ENCODE assay signal across 16 cellular contexts in the genomic region with DNA sequence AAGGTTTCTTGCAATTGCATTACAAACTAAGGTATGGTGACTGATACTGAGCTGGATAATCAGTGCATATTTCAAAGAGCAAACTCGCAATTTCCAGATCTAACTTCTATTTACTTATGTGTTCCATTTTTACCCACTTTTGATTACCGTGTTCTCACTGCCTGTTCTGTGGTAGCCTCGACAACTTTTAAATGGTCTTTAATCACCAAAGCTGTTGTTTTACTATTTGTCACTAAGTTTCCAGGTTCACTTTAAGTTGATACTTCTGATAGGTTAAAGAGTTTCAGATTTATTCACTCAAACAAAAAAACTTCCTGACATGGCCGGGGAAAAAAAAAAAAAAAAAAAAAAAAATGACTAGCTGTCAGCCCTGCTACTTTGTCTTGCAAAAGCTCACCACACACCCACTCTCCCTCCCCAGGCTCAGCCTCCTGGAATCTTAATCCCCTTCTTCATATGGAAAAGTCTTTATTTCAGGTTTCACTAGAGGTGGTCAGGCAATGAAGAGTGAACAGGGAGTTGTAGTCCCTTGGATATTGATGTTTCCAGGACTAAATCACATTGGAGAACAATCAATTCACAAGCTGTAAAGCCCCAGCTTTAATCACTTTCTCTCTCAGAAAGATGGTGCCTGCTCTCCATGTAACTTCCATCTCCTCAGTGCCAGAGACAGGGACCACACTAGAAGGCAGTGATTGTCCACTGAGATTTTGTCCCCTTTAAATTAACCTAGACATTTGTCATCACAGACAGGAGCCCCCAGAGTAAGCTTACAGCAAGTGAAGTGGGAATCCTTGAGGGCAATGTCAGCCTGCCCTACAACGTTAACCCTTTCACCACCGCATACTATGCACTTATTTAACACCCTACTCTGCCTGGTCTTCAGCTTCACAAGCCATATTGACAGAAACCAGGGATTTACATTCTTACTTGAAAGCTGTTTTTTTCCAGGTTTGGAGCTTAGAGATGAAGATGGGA.
A peak's percentile ranks its signal among the peaks of the same experiment; 100 is the strongest.
DNase-seq lines count a peak whose midpoint lies in the region; ATAC-seq and TF ChIP-seq lines count a peak whose summit lies in the region.
"Had no signal": no experiment of that assay in that cellular context is flagged by ENCODE, and none has a peak within 500 bp of the region (broad histone marks: within the 10 kb centered on the region; RNA-seq: fewer than 3 reads in every experiment).

No MANE protein-coding gene starts in this region.

- TF ChIP-seq RAD21 in SK-N-SH (IDR thresholded peaks at IDR 0.05; ENCODE audit: low read length) = no peak

- DNase-seq in SK-N-SH = peak; percentile 2
- DNase-seq in hepatocyte (ENCODE audit: low spot score) = no peak
- peak; percentile 36 for DNase-seq in neuronal stem cell (ENCODE audit: low spot score)
- no peak for DNase-seq in ureter (ENCODE audit: low spot score)
- no peak for DNase-seq in CD1c-positive myeloid dendritic cell (ENCODE audit: extremely low spot score)
- DNase-seq in effector memory CD4-positive, alpha-beta T cell = no peak
- DNase-seq: GDM1, immature natural killer cell, KG1, NCI-H1092, NCI-H2171 had no signal

- H2BK120ac ChIP-seq in neuronal stem cell (ENCODE audit: low read depth, low read length) = no peak overlapping the region

- H3K23ac ChIP-seq in neuronal stem cell (ENCODE audit: low read depth, low read length, poor library complexity) = no peak overlapping the region

- no peak overlapping the region for H4K8ac ChIP-seq in neuronal stem cell (ENCODE audit: low read depth, low read length)

- no peak overlapping the region for H2BK5ac ChIP-seq in neuronal stem cell (ENCODE audit: low read length)

- H4K20me1 ChIP-seq in SK-N-SH (ENCODE audit: insufficient read depth) (no peaks in the 10 kb centered on the region), hepatocyte (ENCODE audit: insufficient read depth, poor library complexity, severe bottlenecking) (no peaks in the 10 kb centered on the region)

- no peak overlapping the region for H3K14ac ChIP-seq in neuronal stem cell (ENCODE audit: low read length)

- H4K91ac ChIP-seq in neuronal stem cell (ENCODE audit: low read depth, low read length, poor library complexity) = no peak overlapping the region

- no peaks in the 10 kb centered on the region for H3K79me1 ChIP-seq in neuronal stem cell (ENCODE audit: low read depth, low read length)

- no peak overlapping the region for H2BK12ac ChIP-seq in neuronal stem cell (ENCODE audit: low read length)

- H3K4ac ChIP-seq in neuronal stem cell (ENCODE audit: low read length) = no peak overlapping the region

- H3K9ac ChIP-seq in ES-I3 (ENCODE audit: low read depth, low read length) (peak overlapping the region; percentile 54; the same call in 1 of the 2 replicates), SK-N-SH (no peak overlapping the region), neuronal stem cell (ENCODE audit: low read depth, low read length, poor library complexity) (no peak overlapping the region)

- CTCF ChIA-PET in SK-N-SH (lab: Yijun Ruan, JAX) = interaction anchor here (1.2 to 1.4 kb wide), 3 partner anchors 8 to 1289 kb away, joined by 3 to 4 read pairs (median 3); no protein-coding TSS in a partner anchor

- 63% methylated on average over 6 of the region's 6 CpGs for WGBS in SK-N-SH (ENCODE audit: low lambda C conversion rate)
- 34% methylated on average over 6 of the region's 6 CpGs for WGBS in hepatocyte (ENCODE audit: low lambda C conversion rate, missing lambda C conversion rate)
- no CpG with 5 or more reads among the region's 6 CpGs for WGBS in neuronal stem cell (ENCODE audit: extremely low coverage in 2 of 2, insufficient read length in 2 of 2, insufficient replicate concordance in 1 of 2), 2 donors

- H3K36me3 ChIP-seq in ES-I3 (ENCODE audit: insufficient read depth, low read length) (no peaks in the 10 kb centered on the region), SK-N-SH (replicated peaks in 1 of 2; ENCODE audit: control insufficient read depth in 1 of 2, insufficient read depth in 2 of 2, low read length in 1 of 2) (no peaks in the 10 kb centered on the region), hepatocyte (replicated peaks; ENCODE audit: insufficient read depth, low read depth) (no peaks in the 10 kb centered on the region), neuronal stem cell (replicated peaks in 1 of 2; ENCODE audit: control insufficient read depth in 2 of 2, insufficient read depth in 2 of 2, low read length in 2 of 2) (no peaks in the 10 kb centered on the region)
- H3K36me3 ChIP-seq in effector memory CD4-positive, alpha-beta T cell (ENCODE audit: control insufficient read depth, insufficient read depth, low read length) = no peaks in the 10 kb centered on the region
- H3K36me3 ChIP-seq: neutrophil had no signal

- no peak for TF ChIP-seq CTCF in SK-N-SH (IDR thresholded peaks at IDR 0.05)
- no peak for TF ChIP-seq CTCF in hepatocyte (IDR thresholded peaks at IDR 0.05; ENCODE audit: poor library complexity)

- no peaks in the 10 kb centered on the region for H3F3A ChIP-seq in SK-N-SH (replicated peaks; ENCODE audit: insufficient read depth)

- H3K9me3 ChIP-seq in ES-I3 (ENCODE audit: control insufficient read depth, insufficient read depth, low read length) (no peaks in the 10 kb centered on the region), SK-N-SH (no peaks in the 10 kb centered on the region), hepatocyte (ENCODE audit: low read depth) (no peaks in the 10 kb centered on the region), neuronal stem cell (replicated peaks in 1 of 2; ENCODE audit: control insufficient read depth in 2 of 2, insufficient read depth in 1 of 2, low read depth in 1 of 2, low read length in 2 of 2) (no peaks in the 10 kb centered on the region)
- H3K9me3 ChIP-seq in effector memory CD4-positive, alpha-beta T cell (ENCODE audit: control insufficient read depth, low read length) = no peaks in the 10 kb centered on the region
- H3K9me3 ChIP-seq: neutrophil had no signal

- H3K4me1 ChIP-seq in ES-I3 (ENCODE audit: insufficient read depth, low read length) (peaks cover 21% of the 10 kb centered on the region), SK-N-SH (ENCODE audit: control insufficient read depth in 1 of 2, insufficient read depth in 2 of 2, low read depth in 1 of 2, low read length in 1 of 2) (peaks cover 0 to 11% of the 10 kb centered on the region in 2 experiments; a peak in 1 of 4 replicates), hepatocyte (ENCODE audit: insufficient read depth) (no peaks in the 10 kb centered on the region), neuronal stem cell (ENCODE audit: control insufficient read depth in 2 of 2, insufficient read depth in 1 of 2, low read depth in 1 of 2, low read length in 2 of 2) (peaks cover 0 to 8% of the 10 kb centered on the region in 2 donors)
- no peaks in the 10 kb centered on the region for H3K4me1 ChIP-seq in effector memory CD4-positive, alpha-beta T cell (ENCODE audit: control insufficient read depth, insufficient read depth, low read length, poor library complexity, severe bottlenecking)

- POLR2A ChIA-PET in SK-N-SH (lab: Yijun Ruan, JAX) = no interaction called here

- H3K9me2 ChIP-seq in SK-N-SH (no peaks in the 10 kb centered on the region), hepatocyte (replicated peaks; ENCODE audit: insufficient read depth) (no peaks in the 10 kb centered on the region)

- H2AK5ac ChIP-seq in neuronal stem cell (ENCODE audit: low read depth, low read length) = no peak overlapping the region

- H3K4me2 ChIP-seq in SK-N-SH (peak overlapping the region; percentile 84; the same call in 1 of the 2 replicates), hepatocyte (peak overlapping the region; percentile 97), neuronal stem cell (ENCODE audit: insufficient read depth, low read length, poor library complexity, severe bottlenecking) (peak overlapping the region; percentile 64)

- ATAC-seq in GM19324 (IDR thresholded peaks at IDR 0.05; ENCODE audit: low FRiP score, unreplicated experiment) = no peak
- ATAC-seq: T-cell had no signal

- no peak overlapping the region for H3K27ac ChIP-seq in SK-N-SH (ENCODE audit: low read depth in 2 of 2, low read length in 1 of 2)
- H3K27ac ChIP-seq in hepatocyte = no peak overlapping the region
- H3K27ac ChIP-seq in neuronal stem cell (replicated peaks; ENCODE audit: low read length) = peak overlapping the region; percentile 80
- no peak overlapping the region for H3K27ac ChIP-seq in effector memory CD4-positive, alpha-beta T cell (ENCODE audit: insufficient read depth, low read length, poor library complexity, severe bottlenecking)
- H3K27ac ChIP-seq: neutrophil had no signal

- H3K4me3 ChIP-seq in SK-N-SH (ENCODE audit: low read depth in 2 of 2, low read length in 1 of 2) (peak overlapping the region in 1 of 2 experiments; percentile 50; a peak in 1 of 4 replicates), hepatocyte (peak overlapping the region; percentile 89), neuronal stem cell (ENCODE audit: low read length in 2 of 2) (peak overlapping the region in 1 of 2 donors; percentile 77)
- no peak overlapping the region for H3K4me3 ChIP-seq in effector memory CD4-positive, alpha-beta T cell (ENCODE audit: insufficient read depth, low read depth, low read length, poor library complexity, severe bottlenecking)
- H3K4me3 ChIP-seq: lung had no signal

- no peak for TF ChIP-seq EP300 in SK-N-SH (IDR thresholded peaks at IDR 0.05; ENCODE audit: borderline replicate concordance in 1 of 2, low read depth in 1 of 2, low read length in 1 of 2)

- H2BK15ac ChIP-seq in neuronal stem cell (ENCODE audit: low read length) = no peak overlapping the region

- H2AFZ ChIP-seq in SK-N-SH (ENCODE audit: low read depth) (no peak overlapping the region), hepatocyte (peak overlapping the region; percentile 93), neuronal stem cell (ENCODE audit: low read length) (no peak overlapping the region)

- no peak overlapping the region for H3K18ac ChIP-seq in neuronal stem cell (ENCODE audit: low read length)

- H3K27me3 ChIP-seq in SK-N-SH (ENCODE audit: insufficient read depth) (no peaks in the 10 kb centered on the region; the same call in 1 of the 2 replicates), hepatocyte (peaks cover 24% of the 10 kb centered on the region), neuronal stem cell (ENCODE audit: control insufficient read depth in 3 of 3, insufficient read depth in 3 of 3, low read depth in 1 of 3, low read length in 3 of 3) (peaks cover 0 to 43% (median 0%) of the 10 kb centered on the region in 3 experiments)
- H3K27me3 ChIP-seq in effector memory CD4-positive, alpha-beta T cell (replicated peaks; ENCODE audit: control insufficient read depth, insufficient read depth, low read length, poor library complexity, severe bottlenecking) = no peaks in the 10 kb centered on the region

- no peaks in the 10 kb centered on the region for H3K79me2 ChIP-seq in SK-N-SH (ENCODE audit: insufficient read depth)
- H3K79me2 ChIP-seq in hepatocyte = no peaks in the 10 kb centered on the region

TF ChIP-seq in SK-N-SH, 30 proteins besides CTCF, POLR2A, EP300 and RAD21 (continues in another document):
- no peak for TF ChIP-seq GATA2 (CRISPR knock-in tag; IDR thresholded peaks at IDR 0.05)
- TF ChIP-seq, protein P1, sequence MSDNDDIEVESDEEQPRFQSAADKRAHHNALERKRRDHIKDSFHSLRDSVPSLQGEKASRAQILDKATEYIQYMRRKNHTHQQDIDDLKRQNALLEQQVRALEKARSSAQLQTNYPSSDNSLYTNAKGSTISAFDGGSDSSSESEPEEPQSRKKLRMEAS (IDR thresholded peaks at IDR 0.05; ENCODE audit: low read depth) = no peak

Comparison
In these comparisons a context has a peak if more than half of its experiments do, and no peak if none do; other contexts are left out.
1. DNase-seq: peak in SK-N-SH (single experiment) and neuronal stem cell (single experiment); none in hepatocyte (single experiment), ureter (single experiment), CD1c-positive myeloid dendritic cell (single experiment) and effector memory CD4-positive, alpha-beta T cell (0 of 3).
2. Peak in every context shown above with its lines, with median percentiles within 50 percentile points of each other: H3K4me2 ChIP-seq.